Comparison of ENCODE assay signal across 1 cellular context in the genomic region with DNA sequence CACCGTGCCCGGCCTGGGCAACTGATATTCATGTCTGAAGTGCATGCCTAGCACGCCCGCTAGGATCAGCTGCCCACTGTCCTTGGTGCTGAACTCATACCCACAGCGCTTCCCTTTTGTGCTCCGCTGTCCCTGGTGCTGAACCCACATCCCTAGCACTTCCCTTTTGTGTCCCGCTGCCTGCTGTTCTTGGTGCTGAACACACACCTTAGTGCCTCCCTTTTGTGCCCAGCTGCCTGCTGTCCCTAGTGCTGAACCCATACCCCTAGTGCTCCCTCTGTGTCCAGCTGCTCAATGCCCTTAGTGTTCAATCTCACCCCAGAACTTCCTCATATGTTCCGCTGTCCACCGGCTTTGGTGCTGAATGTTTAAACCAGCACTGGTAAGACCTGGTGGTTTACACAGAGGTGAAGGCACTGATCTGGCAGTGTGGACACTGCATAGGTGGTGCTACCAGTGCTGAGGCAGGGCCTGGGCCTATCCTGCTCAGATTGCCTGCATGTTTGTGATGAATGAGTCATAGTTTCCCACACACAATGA.
A peak's percentile ranks its signal among the peaks of the same experiment; 100 is the strongest.
TF ChIP-seq lines count a peak whose summit lies in the region.

No MANE protein-coding gene starts in this region.

TF ChIP-seq in HEK293, 187 proteins besides CTCF, POLR2A, EP300 and RAD21 (continued from another document and continues in another):
- TF ChIP-seq, protein P1, sequence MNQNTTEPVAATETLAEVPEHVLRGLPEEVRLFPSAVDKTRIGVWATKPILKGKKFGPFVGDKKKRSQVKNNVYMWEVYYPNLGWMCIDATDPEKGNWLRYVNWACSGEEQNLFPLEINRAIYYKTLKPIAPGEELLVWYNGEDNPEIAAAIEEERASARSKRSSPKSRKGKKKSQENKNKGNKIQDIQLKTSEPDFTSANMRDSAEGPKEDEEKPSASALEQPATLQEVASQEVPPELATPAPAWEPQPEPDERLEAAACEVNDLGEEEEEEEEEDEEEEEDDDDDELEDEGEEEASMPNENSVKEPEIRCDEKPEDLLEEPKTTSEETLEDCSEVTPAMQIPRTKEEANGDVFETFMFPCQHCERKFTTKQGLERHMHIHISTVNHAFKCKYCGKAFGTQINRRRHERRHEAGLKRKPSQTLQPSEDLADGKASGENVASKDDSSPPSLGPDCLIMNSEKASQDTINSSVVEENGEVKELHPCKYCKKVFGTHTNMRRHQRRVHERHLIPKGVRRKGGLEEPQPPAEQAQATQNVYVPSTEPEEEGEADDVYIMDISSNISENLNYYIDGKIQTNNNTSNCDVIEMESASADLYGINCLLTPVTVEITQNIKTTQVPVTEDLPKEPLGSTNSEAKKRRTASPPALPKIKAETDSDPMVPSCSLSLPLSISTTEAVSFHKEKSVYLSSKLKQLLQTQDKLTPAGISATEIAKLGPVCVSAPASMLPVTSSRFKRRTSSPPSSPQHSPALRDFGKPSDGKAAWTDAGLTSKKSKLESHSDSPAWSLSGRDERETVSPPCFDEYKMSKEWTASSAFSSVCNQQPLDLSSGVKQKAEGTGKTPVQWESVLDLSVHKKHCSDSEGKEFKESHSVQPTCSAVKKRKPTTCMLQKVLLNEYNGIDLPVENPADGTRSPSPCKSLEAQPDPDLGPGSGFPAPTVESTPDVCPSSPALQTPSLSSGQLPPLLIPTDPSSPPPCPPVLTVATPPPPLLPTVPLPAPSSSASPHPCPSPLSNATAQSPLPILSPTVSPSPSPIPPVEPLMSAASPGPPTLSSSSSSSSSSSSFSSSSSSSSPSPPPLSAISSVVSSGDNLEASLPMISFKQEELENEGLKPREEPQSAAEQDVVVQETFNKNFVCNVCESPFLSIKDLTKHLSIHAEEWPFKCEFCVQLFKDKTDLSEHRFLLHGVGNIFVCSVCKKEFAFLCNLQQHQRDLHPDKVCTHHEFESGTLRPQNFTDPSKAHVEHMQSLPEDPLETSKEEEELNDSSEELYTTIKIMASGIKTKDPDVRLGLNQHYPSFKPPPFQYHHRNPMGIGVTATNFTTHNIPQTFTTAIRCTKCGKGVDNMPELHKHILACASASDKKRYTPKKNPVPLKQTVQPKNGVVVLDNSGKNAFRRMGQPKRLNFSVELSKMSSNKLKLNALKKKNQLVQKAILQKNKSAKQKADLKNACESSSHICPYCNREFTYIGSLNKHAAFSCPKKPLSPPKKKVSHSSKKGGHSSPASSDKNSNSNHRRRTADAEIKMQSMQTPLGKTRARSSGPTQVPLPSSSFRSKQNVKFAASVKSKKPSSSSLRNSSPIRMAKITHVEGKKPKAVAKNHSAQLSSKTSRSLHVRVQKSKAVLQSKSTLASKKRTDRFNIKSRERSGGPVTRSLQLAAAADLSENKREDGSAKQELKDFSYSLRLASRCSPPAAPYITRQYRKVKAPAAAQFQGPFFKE (tag by site-specific recombination; IDR thresholded peaks at IDR 0.05; ENCODE audit: borderline replicate concordance): no peak
- no peak for TF ChIP-seq ZNF416 (tag by site-specific recombination; IDR thresholded peaks at IDR 0.05)
- peak; percentile 68; the same call in 1 of the 2 replicates for TF ChIP-seq ZNF324 (tag by site-specific recombination; IDR thresholded peaks at IDR 0.05)
- no peak for TF ChIP-seq ZNF571 (tag by site-specific recombination; IDR thresholded peaks at IDR 0.05)
- TF ChIP-seq GLIS1 (tag by site-specific recombination; IDR thresholded peaks at IDR 0.05): no peak
- TF ChIP-seq, protein P2, sequence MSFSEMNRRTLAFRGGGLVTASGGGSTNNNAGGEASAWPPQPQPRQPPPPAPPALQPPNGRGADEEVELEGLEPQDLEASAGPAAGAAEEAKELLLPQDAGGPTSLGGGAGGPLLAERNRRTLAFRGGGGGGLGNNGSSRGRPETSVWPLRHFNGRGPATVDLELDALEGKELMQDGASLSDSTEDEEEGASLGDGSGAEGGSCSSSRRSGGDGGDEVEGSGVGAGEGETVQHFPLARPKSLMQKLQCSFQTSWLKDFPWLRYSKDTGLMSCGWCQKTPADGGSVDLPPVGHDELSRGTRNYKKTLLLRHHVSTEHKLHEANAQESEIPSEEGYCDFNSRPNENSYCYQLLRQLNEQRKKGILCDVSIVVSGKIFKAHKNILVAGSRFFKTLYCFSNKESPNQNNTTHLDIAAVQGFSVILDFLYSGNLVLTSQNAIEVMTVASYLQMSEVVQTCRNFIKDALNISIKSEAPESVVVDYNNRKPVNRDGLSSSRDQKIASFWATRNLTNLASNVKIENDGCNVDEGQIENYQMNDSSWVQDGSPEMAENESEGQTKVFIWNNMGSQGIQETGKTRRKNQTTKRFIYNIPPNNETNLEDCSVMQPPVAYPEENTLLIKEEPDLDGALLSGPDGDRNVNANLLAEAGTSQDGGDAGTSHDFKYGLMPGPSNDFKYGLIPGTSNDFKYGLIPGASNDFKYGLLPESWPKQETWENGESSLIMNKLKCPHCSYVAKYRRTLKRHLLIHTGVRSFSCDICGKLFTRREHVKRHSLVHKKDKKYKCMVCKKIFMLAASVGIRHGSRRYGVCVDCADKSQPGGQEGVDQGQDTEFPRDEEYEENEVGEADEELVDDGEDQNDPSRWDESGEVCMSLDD (tag by site-specific recombination; IDR thresholded peaks at IDR 0.05): peak; percentile 67
- no peak for TF ChIP-seq ZNF37A (tag by site-specific recombination; IDR thresholded peaks at IDR 0.05)
- no peak for TF ChIP-seq ZNF274 (IDR thresholded peaks at IDR 0.05; ENCODE audit: low read length)
- TF ChIP-seq ZNF274 (tag by site-specific recombination; IDR thresholded peaks at IDR 0.05; ENCODE audit: borderline replicate concordance): no peak
- TF ChIP-seq, protein P3, sequence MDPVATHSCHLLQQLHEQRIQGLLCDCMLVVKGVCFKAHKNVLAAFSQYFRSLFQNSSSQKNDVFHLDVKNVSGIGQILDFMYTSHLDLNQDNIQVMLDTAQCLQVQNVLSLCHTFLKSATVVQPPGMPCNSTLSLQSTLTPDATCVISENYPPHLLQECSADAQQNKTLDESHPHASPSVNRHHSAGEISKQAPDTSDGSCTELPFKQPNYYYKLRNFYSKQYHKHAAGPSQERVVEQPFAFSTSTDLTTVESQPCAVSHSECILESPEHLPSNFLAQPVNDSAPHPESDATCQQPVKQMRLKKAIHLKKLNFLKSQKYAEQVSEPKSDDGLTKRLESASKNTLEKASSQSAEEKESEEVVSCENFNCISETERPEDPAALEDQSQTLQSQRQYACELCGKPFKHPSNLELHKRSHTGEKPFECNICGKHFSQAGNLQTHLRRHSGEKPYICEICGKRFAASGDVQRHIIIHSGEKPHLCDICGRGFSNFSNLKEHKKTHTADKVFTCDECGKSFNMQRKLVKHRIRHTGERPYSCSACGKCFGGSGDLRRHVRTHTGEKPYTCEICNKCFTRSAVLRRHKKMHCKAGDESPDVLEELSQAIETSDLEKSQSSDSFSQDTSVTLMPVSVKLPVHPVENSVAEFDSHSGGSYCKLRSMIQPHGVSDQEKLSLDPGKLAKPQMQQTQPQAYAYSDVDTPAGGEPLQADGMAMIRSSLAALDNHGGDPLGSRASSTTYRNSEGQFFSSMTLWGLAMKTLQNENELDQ (tag by site-specific recombination; IDR thresholded peaks at IDR 0.05; ENCODE audit: low read depth): no peak
- peak; percentile 88; the same call in 1 of the 2 replicates for TF ChIP-seq KLF8 (tag by site-specific recombination; IDR thresholded peaks at IDR 0.05)
- TF ChIP-seq ZNF341 (tag by site-specific recombination; IDR thresholded peaks at IDR 0.05; ENCODE audit: low read depth): no peak
- TF ChIP-seq KLF7 (tag by site-specific recombination; IDR thresholded peaks at IDR 0.05; ENCODE audit: borderline replicate concordance): peak; percentile 21; the same call in 1 of the 2 replicates
- no peak for TF ChIP-seq SP2 (tag by site-specific recombination; IDR thresholded peaks at IDR 0.05)
- TF ChIP-seq ZIC2 (tag by site-specific recombination; IDR thresholded peaks at IDR 0.05): no peak
- no peak for TF ChIP-seq ZNF837 (tag by site-specific recombination; IDR thresholded peaks at IDR 0.05)
- peak; percentile 77 for TF ChIP-seq ZNF600 (tag by site-specific recombination; IDR thresholded peaks at IDR 0.05)
- TF ChIP-seq ZBTB20 (tag by site-specific recombination; IDR thresholded peaks at IDR 0.05): no peak
- 0 out of 2 replicates have a peak, but pooled peaks have one; percentile 10 for TF ChIP-seq SCRT1 (tag by site-specific recombination; IDR thresholded peaks at IDR 0.05; ENCODE audit: borderline replicate concordance)
- no peak for TF ChIP-seq ZNF138 (tag by site-specific recombination; IDR thresholded peaks at IDR 0.05; ENCODE audit: borderline replicate concordance)
- peak; percentile 44; the same call in 1 of the 2 replicates for TF ChIP-seq WT1 (tag by site-specific recombination; IDR thresholded peaks at IDR 0.05)
- peak; percentile 85 for TF ChIP-seq ZNF561 (tag by site-specific recombination; IDR thresholded peaks at IDR 0.05; ENCODE audit: borderline replicate concordance)
- no peak for TF ChIP-seq ZNF19 (tag by site-specific recombination; IDR thresholded peaks at IDR 0.05; ENCODE audit: low read depth)
- no peak for TF ChIP-seq ZNF174 (tag by site-specific recombination; IDR thresholded peaks at IDR 0.05)
- no peak for TF ChIP-seq ZNF175 (tag by site-specific recombination; IDR thresholded peaks at IDR 0.05)
- no peak for TF ChIP-seq ZNF747 (tag by site-specific recombination; IDR thresholded peaks at IDR 0.05)
- peak; percentile 89 for TF ChIP-seq ZFP37 (tag by site-specific recombination; IDR thresholded peaks at IDR 0.05)
- no peak for TF ChIP-seq ZNF248 (tag by site-specific recombination; IDR thresholded peaks at IDR 0.05)
- TF ChIP-seq, protein P4, sequence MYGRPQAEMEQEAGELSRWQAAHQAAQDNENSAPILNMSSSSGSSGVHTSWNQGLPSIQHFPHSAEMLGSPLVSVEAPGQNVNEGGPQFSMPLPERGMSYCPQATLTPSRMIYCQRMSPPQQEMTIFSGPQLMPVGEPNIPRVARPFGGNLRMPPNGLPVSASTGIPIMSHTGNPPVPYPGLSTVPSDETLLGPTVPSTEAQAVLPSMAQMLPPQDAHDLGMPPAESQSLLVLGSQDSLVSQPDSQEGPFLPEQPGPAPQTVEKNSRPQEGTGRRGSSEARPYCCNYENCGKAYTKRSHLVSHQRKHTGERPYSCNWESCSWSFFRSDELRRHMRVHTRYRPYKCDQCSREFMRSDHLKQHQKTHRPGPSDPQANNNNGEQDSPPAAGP (tag by site-specific recombination; IDR thresholded peaks at IDR 0.05): 0 out of 2 replicates have a peak, but pooled peaks have one; percentile 48
- TF ChIP-seq ZNF366 (tag by site-specific recombination; conservative IDR thresholded peaks at IDR 0.05): no peak
- TF ChIP-seq ZNF529 (tag by site-specific recombination; IDR thresholded peaks at IDR 0.05; ENCODE audit: insufficient replicate concordance): no peak
- TF ChIP-seq, protein P5, sequence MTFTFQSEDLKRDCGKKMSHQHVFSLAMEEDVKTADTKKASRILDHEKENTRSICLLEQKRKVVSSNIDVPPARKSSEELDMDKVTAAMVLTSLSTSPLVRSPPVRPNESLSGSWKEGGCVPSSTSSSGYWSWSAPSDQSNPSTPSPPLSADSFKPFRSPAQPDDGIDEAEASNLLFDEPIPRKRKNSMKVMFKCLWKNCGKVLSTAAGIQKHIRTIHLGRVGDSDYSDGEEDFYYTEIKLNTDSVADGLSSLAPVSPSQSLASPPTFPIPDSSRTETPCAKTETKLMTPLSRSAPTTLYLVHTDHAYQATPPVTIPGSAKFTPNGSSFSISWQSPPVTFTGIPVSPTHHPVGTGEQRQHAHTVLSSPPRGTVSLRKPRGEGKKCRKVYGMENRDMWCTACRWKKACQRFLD (tag by site-specific recombination; IDR thresholded peaks at IDR 0.05): no peak
- TF ChIP-seq, protein P6, sequence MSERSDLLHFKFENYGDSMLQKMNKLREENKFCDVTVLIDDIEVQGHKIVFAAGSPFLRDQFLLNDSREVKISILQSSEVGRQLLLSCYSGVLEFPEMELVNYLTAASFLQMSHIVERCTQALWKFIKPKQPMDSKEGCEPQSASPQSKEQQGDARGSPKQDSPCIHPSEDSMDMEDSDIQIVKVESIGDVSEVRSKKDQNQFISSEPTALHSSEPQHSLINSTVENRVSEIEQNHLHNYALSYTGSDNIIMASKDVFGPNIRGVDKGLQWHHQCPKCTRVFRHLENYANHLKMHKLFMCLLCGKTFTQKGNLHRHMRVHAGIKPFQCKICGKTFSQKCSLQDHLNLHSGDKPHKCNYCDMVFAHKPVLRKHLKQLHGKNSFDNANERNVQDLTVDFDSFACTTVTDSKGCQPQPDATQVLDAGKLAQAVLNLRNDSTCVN (tag by site-specific recombination; optimal IDR thresholded peaks at IDR 0.05): peak; percentile 27
- TF ChIP-seq SCRT2 (tag by site-specific recombination; IDR thresholded peaks at IDR 0.05): no peak
- peak; percentile 99 for TF ChIP-seq HOXC10 (CRISPR knock-in tag; IDR thresholded peaks at IDR 0.05)
- peak; percentile 53; the same call in 1 of the 2 replicates for TF ChIP-seq ZNF10 (tag by site-specific recombination; IDR thresholded peaks at IDR 0.05)
- TF ChIP-seq, protein P7, sequence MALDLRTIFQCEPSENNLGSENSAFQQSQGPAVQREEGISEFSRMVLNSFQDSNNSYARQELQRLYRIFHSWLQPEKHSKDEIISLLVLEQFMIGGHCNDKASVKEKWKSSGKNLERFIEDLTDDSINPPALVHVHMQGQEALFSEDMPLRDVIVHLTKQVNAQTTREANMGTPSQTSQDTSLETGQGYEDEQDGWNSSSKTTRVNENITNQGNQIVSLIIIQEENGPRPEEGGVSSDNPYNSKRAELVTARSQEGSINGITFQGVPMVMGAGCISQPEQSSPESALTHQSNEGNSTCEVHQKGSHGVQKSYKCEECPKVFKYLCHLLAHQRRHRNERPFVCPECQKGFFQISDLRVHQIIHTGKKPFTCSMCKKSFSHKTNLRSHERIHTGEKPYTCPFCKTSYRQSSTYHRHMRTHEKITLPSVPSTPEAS (tag by site-specific recombination; IDR thresholded peaks at IDR 0.05): no peak
- TF ChIP-seq, protein P8, sequence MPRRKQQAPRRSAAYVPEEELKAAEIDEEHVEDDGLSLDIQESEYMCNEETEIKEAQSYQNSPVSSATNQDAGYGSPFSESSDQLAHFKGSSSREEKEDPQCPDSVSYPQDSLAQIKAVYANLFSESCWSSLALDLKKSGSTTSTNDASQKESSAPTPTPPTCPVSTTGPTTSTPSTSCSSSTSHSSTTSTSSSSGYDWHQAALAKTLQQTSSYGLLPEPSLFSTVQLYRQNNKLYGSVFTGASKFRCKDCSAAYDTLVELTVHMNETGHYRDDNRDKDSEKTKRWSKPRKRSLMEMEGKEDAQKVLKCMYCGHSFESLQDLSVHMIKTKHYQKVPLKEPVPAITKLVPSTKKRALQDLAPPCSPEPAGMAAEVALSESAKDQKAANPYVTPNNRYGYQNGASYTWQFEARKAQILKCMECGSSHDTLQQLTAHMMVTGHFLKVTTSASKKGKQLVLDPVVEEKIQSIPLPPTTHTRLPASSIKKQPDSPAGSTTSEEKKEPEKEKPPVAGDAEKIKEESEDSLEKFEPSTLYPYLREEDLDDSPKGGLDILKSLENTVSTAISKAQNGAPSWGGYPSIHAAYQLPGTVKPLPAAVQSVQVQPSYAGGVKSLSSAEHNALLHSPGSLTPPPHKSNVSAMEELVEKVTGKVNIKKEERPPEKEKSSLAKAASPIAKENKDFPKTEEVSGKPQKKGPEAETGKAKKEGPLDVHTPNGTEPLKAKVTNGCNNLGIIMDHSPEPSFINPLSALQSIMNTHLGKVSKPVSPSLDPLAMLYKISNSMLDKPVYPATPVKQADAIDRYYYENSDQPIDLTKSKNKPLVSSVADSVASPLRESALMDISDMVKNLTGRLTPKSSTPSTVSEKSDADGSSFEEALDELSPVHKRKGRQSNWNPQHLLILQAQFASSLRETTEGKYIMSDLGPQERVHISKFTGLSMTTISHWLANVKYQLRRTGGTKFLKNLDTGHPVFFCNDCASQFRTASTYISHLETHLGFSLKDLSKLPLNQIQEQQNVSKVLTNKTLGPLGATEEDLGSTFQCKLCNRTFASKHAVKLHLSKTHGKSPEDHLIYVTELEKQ (tag by site-specific recombination; IDR thresholded peaks at IDR 0.05; ENCODE audit: borderline replicate concordance): no peak
- TF ChIP-seq OSR2 (tag by site-specific recombination; IDR thresholded peaks at IDR 0.05): no peak
- no peak; the same call in 1 of the 2 replicates for TF ChIP-seq ZNF24 (tag by site-specific recombination; IDR thresholded peaks at IDR 0.05)
- TF ChIP-seq ZNF473 (tag by site-specific recombination; IDR thresholded peaks at IDR 0.05): no peak
